ENCODE assay signal across 8 cellular contexts in genomic region chr1:100265562-100265930, GRCh38. TPM values are rescaled to one million over a fixed set of nuclear protein-coding genes. Genes with fewer than 3 reads are reported as not detected.
DNase-seq lines count a peak whose midpoint lies in the region; ATAC-seq and TF ChIP-seq lines count a peak whose summit lies in the region.

No MANE protein-coding gene starts in this region.

- H3K27ac ChIP-seq in WERI-Rb-1 = peak overlapping the region; percentile 78
- peak overlapping the region; percentile 88 for H3K27ac ChIP-seq in osteoblast (ENCODE audit: low read depth, low read length)

- peak; percentile 35 for ATAC-seq in GM19438 (IDR thresholded peaks at IDR 0.05; ENCODE audit: low read depth, unreplicated experiment)
- peak; percentile 29 for ATAC-seq in HG03439 (IDR thresholded peaks at IDR 0.05; ENCODE audit: unreplicated experiment)

- H3K79me2 ChIP-seq in osteoblast (ENCODE audit: insufficient read depth, low read length) = peaks cover 34% of the 10 kb centered on the region

- no peaks in the 10 kb centered on the region for H3K27me3 ChIP-seq in WERI-Rb-1 (ENCODE audit: insufficient read depth, low read depth, severe bottlenecking)
- no peaks in the 10 kb centered on the region for H3K27me3 ChIP-seq in osteoblast (ENCODE audit: insufficient read depth, low read length)

- H3K4me3 ChIP-seq in WERI-Rb-1 (ENCODE audit: low read depth, low read length) (peak overlapping the region; percentile 87), fibroblast of the aortic adventitia (ENCODE audit: low read depth, low read length) (peak overlapping the region; percentile 94), osteoblast (ENCODE audit: insufficient read depth, low read length) (peak overlapping the region; percentile 96)

- H3K36me3 ChIP-seq in WERI-Rb-1 (peaks cover 24% of the 10 kb centered on the region), osteoblast (ENCODE audit: insufficient read depth, low read length) (peaks cover 15% of the 10 kb centered on the region)

- no peaks in the 10 kb centered on the region for H4K20me1 ChIP-seq in osteoblast (ENCODE audit: insufficient read depth, low read length)

- H3K4me1 ChIP-seq in osteoblast (ENCODE audit: insufficient read depth, low read length) = peaks cover 12% of the 10 kb centered on the region

- H2AFZ ChIP-seq in osteoblast (ENCODE audit: low read length) = peak overlapping the region; percentile 93

- H3K9me3 ChIP-seq in WERI-Rb-1 (ENCODE audit: severe bottlenecking) (peaks cover 4% of the 10 kb centered on the region), osteoblast (ENCODE audit: low read depth, low read length) (no peaks in the 10 kb centered on the region)

- DNase-seq in DMS79 (lab: John Stamatoyannopoulos, UW) (peak; percentile 71), WERI-Rb-1 (no peak), fibroblast of the aortic adventitia (ENCODE audit: low read depth) (no peak), osteoblast (ENCODE audit: insufficient read length, low spot score, missing footprints) (no peak), retina (no peak), SHP77 treated with DMSO at 0.1 percent for 48 hours (lab: John Stamatoyannopoulos, UW) (no peak)

- peak overlapping the region; percentile 94 for H3K4me2 ChIP-seq in osteoblast (ENCODE audit: insufficient read depth, low read length)

- TF ChIP-seq CTCF in WERI-Rb-1 (IDR thresholded peaks at IDR 0.05; ENCODE audit: low read depth, low read length) (no peak), fibroblast of the aortic adventitia (IDR thresholded peaks at IDR 0.05; ENCODE audit: insufficient read depth, low read length) (no peak), osteoblast (IDR thresholded peaks at IDR 0.05; ENCODE audit: extremely low read depth, low read depth, low read length) (no peak)

RNA-seq across cellular contexts. Expression of gene RTCA, which starts 0.5 kb away (rescaled TPM):
- total RNA-seq in fibroblast of the aortic adventitia (ENCODE audit: low replicate concordance) (43.2 and 118 TPM in 2 replicates), osteoblast (31.2 and 38.7 TPM in 2 replicates)

RNA-seq across cellular contexts. Expression of gene DBT, which starts 15.9 kb away (rescaled TPM):
- total RNA-seq in fibroblast of the aortic adventitia (ENCODE audit: low replicate concordance) (7.7 and 10.8 TPM in 2 replicates), osteoblast (6.9 and 8.0 TPM in 2 replicates)
